22 cellular contexts compared by ENCODE assay signal in the genomic region with DNA sequence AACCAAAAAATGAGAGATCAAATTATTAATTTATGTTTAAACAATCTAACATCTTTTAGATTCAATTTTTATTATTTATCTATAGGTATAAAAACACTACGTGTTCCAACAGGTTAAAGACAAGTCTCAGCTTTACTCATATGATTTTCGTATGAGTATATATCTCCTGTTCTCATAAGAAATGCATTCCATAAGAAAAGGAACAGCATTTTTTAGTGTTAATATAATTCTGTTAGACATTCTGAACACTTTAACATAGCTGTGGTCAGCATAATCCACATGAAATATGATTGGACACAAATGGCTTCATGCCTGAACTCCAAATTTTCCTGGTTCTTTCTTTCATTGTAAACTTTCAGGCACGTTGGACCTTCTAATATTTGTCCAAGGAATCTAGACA.
A peak's percentile ranks its signal among the peaks of the same experiment; 100 is the strongest.
DNase-seq lines count a peak whose midpoint lies in the region; ATAC-seq and TF ChIP-seq lines count a peak whose summit lies in the region.
"Had no signal": no experiment of that assay in that cellular context is flagged by ENCODE, and none has a peak within 500 bp of the region (broad histone marks: within the 10 kb centered on the region; RNA-seq: fewer than 3 reads in every experiment).

No MANE protein-coding gene starts in this region.

- peaks cover 25% of the 10 kb centered on the region for H3K4me1 ChIP-seq in SJCRH30
- no peaks in the 10 kb centered on the region for H3K4me1 ChIP-seq in gastroesophageal sphincter
- H3K4me1 ChIP-seq: HAP-1, Peyer's patch had no signal

- DNase-seq in EL (peak; percentile 2), SJCRH30 (no peak), amniotic epithelial cell (ENCODE audit: low read depth) (peak; percentile 8), GM13976 (ENCODE audit: low spot score) (no peak)
- DNase-seq in activated CD4-positive, alpha-beta memory T cell treated with anti-CD3 and anti-CD28 coated beads, Interleukin-2, amount 10 ng/mL, durations not matched to agents 7 days and 5 days, result no peak
- DNase-seq: GF-D8, KBM-7, MM.1S, NCI-H1092, NCI-H1436, NCI-H1930, NCI-H2227 treated with DMSO at 0.1 percent for 48 hours, NCI-H510A treated with DMSO at 0.1 percent for 48 hours, NCI-H748 treated with DMSO at 0.1 percent for 48 hours, Peyer's patch, T-cell had no signal

- 39 to 73% methylated on average over 3 of the region's 3 CpGs for WGBS in gastroesophageal sphincter (ENCODE audit: low coverage in 1 of 2), 2 donors

- TF ChIP-seq POLR2A in gastroesophageal sphincter (IDR thresholded peaks at IDR 0.05), result no peak

- TF ChIP-seq CTCF in nephron (IDR thresholded peaks at IDR 0.05; ENCODE audit: unreplicated experiment in 3 of 3) (no peak), gastroesophageal sphincter (IDR thresholded peaks at IDR 0.05) (no peak), GM13976 (IDR thresholded peaks at IDR 0.05; ENCODE audit: borderline replicate concordance, control extremely low read depth, extremely low read depth, insufficient read depth, missing control alignments) (no peak)

- H3K36me3 Mint-ChIP-seq in nephron (ENCODE audit: low read depth), result no peaks in the 10 kb centered on the region
- H3K36me3 Mint-ChIP-seq in activated CD4-positive, alpha-beta memory T cell treated with anti-CD3 and anti-CD28 coated beads, Interleukin-2, amount 10 ng/mL, durations not matched to agents 7 days and 5 days (ENCODE audit: low read depth), result no peaks in the 10 kb centered on the region
- H3K36me3 Mint-ChIP-seq: CD14-positive monocyte, T-cell had no signal

- CTCF ChIA-PET in activated CD4-positive, alpha-beta memory T cell treated with anti-CD3 and anti-CD28 coated beads, Interleukin-2, amount 10 ng/mL, durations not matched to agents 7 days and 5 days (lab: Charles Lee), result no interaction called here

- no peak for TF ChIP-seq EP300 in gastroesophageal sphincter (IDR thresholded peaks at IDR 0.05)

- no peak overlapping the region; the same call in 1 of the 2 replicates for H3K4me3 ChIP-seq in SJCRH30
- H3K4me3 ChIP-seq in gastroesophageal sphincter, result no peak overlapping the region
- H3K4me3 ChIP-seq: HAP-1, Peyer's patch had no signal

- H3K27me3 Mint-ChIP-seq in nephron (ENCODE audit: low read depth), result no peaks in the 10 kb centered on the region
- no peaks in the 10 kb centered on the region for H3K27me3 Mint-ChIP-seq in activated CD4-positive, alpha-beta memory T cell treated with anti-CD3 and anti-CD28 coated beads, Interleukin-2, amount 10 ng/mL, durations not matched to agents 7 days and 5 days
- H3K27me3 Mint-ChIP-seq: T-cell had no signal

- no peak overlapping the region for H3K4me3 Mint-ChIP-seq in nephron
- no peak overlapping the region for H3K4me3 Mint-ChIP-seq in activated CD4-positive, alpha-beta memory T cell treated with anti-CD3 and anti-CD28 coated beads, Interleukin-2, amount 10 ng/mL, durations not matched to agents 7 days and 5 days
- H3K4me3 Mint-ChIP-seq: B cell, CD14-positive monocyte, T-cell had no signal

- H3K9me3 ChIP-seq in SJCRH30 (replicated peaks) (no peaks in the 10 kb centered on the region; the same call in 1 of the 2 replicates), gastroesophageal sphincter (no peaks in the 10 kb centered on the region)
- H3K9me3 ChIP-seq: HAP-1, Peyer's patch had no signal

- H3K27me3 ChIP-seq in SJCRH30 (no peaks in the 10 kb centered on the region), gastroesophageal sphincter (no peaks in the 10 kb centered on the region)
- H3K27me3 ChIP-seq: Peyer's patch had no signal

- H3K27ac Mint-ChIP-seq in nephron, result peak overlapping the region; percentile 93 to 97 (median 93)
- no peak overlapping the region for H3K27ac Mint-ChIP-seq in activated CD4-positive, alpha-beta memory T cell treated with anti-CD3 and anti-CD28 coated beads, Interleukin-2, amount 10 ng/mL, durations not matched to agents 7 days and 5 days
- H3K27ac Mint-ChIP-seq: B cell, CD14-positive monocyte, T-cell had no signal

- peaks cover 22% of the 10 kb centered on the region for H3K4me1 Mint-ChIP-seq in nephron
- H3K4me1 Mint-ChIP-seq in activated CD4-positive, alpha-beta memory T cell treated with anti-CD3 and anti-CD28 coated beads, Interleukin-2, amount 10 ng/mL, durations not matched to agents 7 days and 5 days, result no peaks in the 10 kb centered on the region
- H3K4me1 Mint-ChIP-seq: B cell, CD14-positive monocyte, T-cell had no signal

- no peak for ATAC-seq in gastroesophageal sphincter
- no peak for ATAC-seq in HG03108 (IDR thresholded peaks at IDR 0.05; ENCODE audit: unreplicated experiment)
- ATAC-seq: T-cell had no signal

- in situ Hi-C loops in GM13976 (cut with MboI; ENCODE audit: low sequenced_read_pairs, unreplicated experiment), result no loop called here

- peaks cover 15% of the 10 kb centered on the region for H3K9me3 Mint-ChIP-seq in nephron
- no peaks in the 10 kb centered on the region for H3K9me3 Mint-ChIP-seq in activated CD4-positive, alpha-beta memory T cell treated with anti-CD3 and anti-CD28 coated beads, Interleukin-2, amount 10 ng/mL, durations not matched to agents 7 days and 5 days

- peak overlapping the region; percentile 83 for H3K27ac ChIP-seq in SJCRH30
- no peak overlapping the region for H3K27ac ChIP-seq in gastroesophageal sphincter
- H3K27ac ChIP-seq: Peyer's patch had no signal

- H3K36me3 ChIP-seq in SJCRH30 (no peaks in the 10 kb centered on the region), gastroesophageal sphincter (no peaks in the 10 kb centered on the region)
- H3K36me3 ChIP-seq: HAP-1, Peyer's patch had no signal

- POLR2A ChIA-PET in activated CD4-positive, alpha-beta memory T cell treated with anti-CD3 and anti-CD28 coated beads, Interleukin-2, amount 10 ng/mL, durations not matched to agents 7 days and 5 days (lab: Charles Lee), result no interaction called here

Comparison
In these comparisons a context has a peak if more than half of its experiments do, and no peak if none do; other contexts are left out.
1. DNase-seq: peak in EL (single experiment) and amniotic epithelial cell (single experiment); none in SJCRH30 (0 of 2), activated CD4-positive, alpha-beta memory T cell treated with anti-CD3 and anti-CD28 coated beads, Interleukin-2, amount 10 ng/mL, durations not matched to agents 7 days and 5 days (single experiment) and GM13976 (single experiment).